Comparison of ENCODE assay signal across 15 cellular contexts in genomic region chr19:15245370-15246197, GRCh38. TPM values are rescaled to one million over a fixed set of nuclear protein-coding genes. Genes with fewer than 3 reads are reported as not detected.
DNase-seq lines count a peak whose midpoint lies in the region; ATAC-seq, FAIRE-seq and TF ChIP-seq lines count a peak whose summit lies in the region.
"Had no signal": no experiment of that assay in that cellular context is flagged by ENCODE, and none has a peak within 500 bp of the region (broad histone marks: within the 10 kb centered on the region; RNA-seq: fewer than 3 reads in every experiment).

No MANE protein-coding gene starts in this region.

- DNase-seq in heart left ventricle = no peak
- no peak for DNase-seq in left cardiac atrium
- no peak for DNase-seq in coronary artery (ENCODE audit: low spot score)
- no peak for DNase-seq in upper lobe of right lung
- no peak for DNase-seq in DMS 273 (lab: John Stamatoyannopoulos, UW; ENCODE audit: unreplicated experiment)
- DNase-seq in activated gamma-delta T cell (lab: John Stamatoyannopoulos, UW) = no peak
- no peak for DNase-seq in HTR-8/SVneo (ENCODE audit: insufficient read length, low spot score)
- DNase-seq: activated CD4-positive, alpha-beta memory T cell treated with anti-CD3 and anti-CD28 coated beads, Interleukin-2, amount 10 ng/mL, durations not matched to agents 7 days and 5 days; effector CD4-positive, alpha-beta T cell; KG1; NCI-H1092; NCI-H2107; stimulated activated CD4-positive, alpha-beta T cell treated with anti-CD3 and anti-CD28 coated beads, Interleukin-2, amount 100 ng/mL, for 24 hours had no signal

- H3K9ac ChIP-seq in parathyroid adenoma = no peak overlapping the region

- no peak for ATAC-seq in heart left ventricle
- ATAC-seq in left cardiac atrium = no peak
- no peak for ATAC-seq in upper lobe of right lung

- H3K27me3 ChIP-seq in heart left ventricle (no peaks in the 10 kb centered on the region), parathyroid adenoma (ENCODE audit: control insufficient read depth, insufficient read depth, low read length) (no peaks in the 10 kb centered on the region), upper lobe of right lung (no peaks in the 10 kb centered on the region)

- TF ChIP-seq POLR2A in heart left ventricle (IDR thresholded peaks at IDR 0.05) = no peak

- FAIRE-seq in HTR-8/SVneo (lab: Jason Lieb, UNC) = no peak

- H3K4me3 ChIP-seq in heart left ventricle = no peak overlapping the region
- no peak overlapping the region for H3K4me3 ChIP-seq in coronary artery
- H3K4me3 ChIP-seq in parathyroid adenoma (ENCODE audit: low read depth, low read length) = no peak overlapping the region
- H3K4me3 ChIP-seq in upper lobe of right lung = no peak overlapping the region

- H3K36me3 ChIP-seq in heart left ventricle (peaks cover 0 to 87% (median 58%) of the 10 kb centered on the region in 9 donors), parathyroid adenoma (ENCODE audit: control insufficient read depth, insufficient read depth, low read length) (no peaks in the 10 kb centered on the region), upper lobe of right lung (peaks cover 83% of the 10 kb centered on the region)

- no peak for TF ChIP-seq CTCF in heart left ventricle (IDR thresholded peaks at IDR 0.05)
- TF ChIP-seq CTCF in coronary artery (IDR thresholded peaks at IDR 0.05) = no peak
- TF ChIP-seq CTCF in parathyroid adenoma (IDR thresholded peaks at IDR 0.05) = no peak
- no peak for TF ChIP-seq CTCF in upper lobe of right lung (IDR thresholded peaks at IDR 0.05)

- peaks cover 39% of the 10 kb centered on the region for H3K79me2 ChIP-seq in parathyroid adenoma

- 84 to 90% (median 87%) methylated on average over 17 to 20 of the region's 20 CpGs for WGBS in heart left ventricle, 4 donors

- intact Hi-C loops in heart left ventricle (cut with DNase I) (loop anchor here in 2 of 10 donors (5.0 kb wide), 1 partner anchor 68 kb away; no protein-coding TSS in a partner anchor), left cardiac atrium (cut with DNase I) (no loop called here), upper lobe of right lung (cut with DNase I) (no loop called here)

- H3K27ac ChIP-seq in heart left ventricle = peak overlapping the region in 10 of 12 donors; percentile 44 to 99 (median 88)
- peak overlapping the region; percentile 99 for H3K27ac ChIP-seq in coronary artery
- H3K27ac ChIP-seq in parathyroid adenoma = peak overlapping the region; percentile 60
- peak overlapping the region; percentile 11 for H3K27ac ChIP-seq in upper lobe of right lung

- H3K9me3 ChIP-seq in heart left ventricle = no peaks in the 10 kb centered on the region
- H3K9me3 ChIP-seq in parathyroid adenoma (ENCODE audit: control insufficient read depth, low read length) = no peaks in the 10 kb centered on the region
- H3K9me3 ChIP-seq in upper lobe of right lung = no peaks in the 10 kb centered on the region

- H2AFZ ChIP-seq in parathyroid adenoma = no peak overlapping the region

- H3K4me2 ChIP-seq in parathyroid adenoma (ENCODE audit: low read length) = no peak overlapping the region

- H3K4me1 ChIP-seq in heart left ventricle = peaks cover 12 to 83% (median 49%) of the 10 kb centered on the region in 12 donors
- H3K4me1 ChIP-seq in parathyroid adenoma = peaks cover 50% of the 10 kb centered on the region
- peaks cover 34% of the 10 kb centered on the region for H3K4me1 ChIP-seq in upper lobe of right lung

RNA-seq across cellular contexts. Expression of gene EPHX3, which starts 13.3 kb away (rescaled TPM):
- 1 to 10 TPM in 1 of 9 donors, under 1 TPM in 5, not detected in 3; 0.12 to 1.3 (median 0.14) TPM for total RNA-seq in heart left ventricle
- under 1 TPM; 0.11 to 0.21 TPM for polyA plus RNA-seq in heart left ventricle
- total RNA-seq in left cardiac atrium = under 1 TPM in 1 of 2 donors, not detected in 1; 0.21 TPM
- 2.5 TPM for total RNA-seq in upper lobe of right lung
- total RNA-seq: G401 had no signal

RNA-seq across cellular contexts. Expression of gene NOTCH3, which starts 44.8 kb away (rescaled TPM):
- 10 to 100 TPM; 20.9 to 77.2 (median 35.2) TPM for total RNA-seq in heart left ventricle
- polyA plus RNA-seq in heart left ventricle = 10 to 100 TPM; 16.7 to 21.9 TPM
- total RNA-seq in left cardiac atrium = 10 to 100 TPM; 34.4 to 35.4 TPM
- 67.9 TPM for total RNA-seq in upper lobe of right lung
- total RNA-seq: activated CD4-positive, alpha-beta memory T cell treated with anti-CD3 and anti-CD28 coated beads, Interleukin-2, amount 10 ng/mL, durations not matched to agents 7 days and 5 days had no signal

Comparison
In these comparisons a context has a peak if more than half of its experiments do, and no peak if none do; other contexts are left out.
1. H3K27ac ChIP-seq: peak in every context shown above with its lines; median percentile 99 in coronary artery; 88 in heart left ventricle; 60 in parathyroid adenoma; 11 in upper lobe of right lung.